Comparison of ENCODE assay signal across 1 cellular context in genomic region chr14:76024211-76024907, GRCh38.
TF ChIP-seq lines count a peak whose summit lies in the region.

No MANE protein-coding gene starts in this region.

TF ChIP-seq in GM23338, 12 proteins besides CTCF, POLR2A, EP300 and RAD21 (continued from another document):
- no peak for TF ChIP-seq ZNF462 (CRISPR knock-in tag; IDR thresholded peaks at IDR 0.05)
- TF ChIP-seq ZNF114 (CRISPR knock-in tag; IDR thresholded peaks at IDR 0.05): no peak
- TF ChIP-seq JUNB (IDR thresholded peaks at IDR 0.05; ENCODE audit: unreplicated experiment): no peak
- no peak for TF ChIP-seq NANOG (IDR thresholded peaks at IDR 0.05; ENCODE audit: borderline replicate concordance)
- no peak for TF ChIP-seq STAT1 (IDR thresholded peaks at IDR 0.05; ENCODE audit: unreplicated experiment)
- TF ChIP-seq REST (IDR thresholded peaks at IDR 0.05; ENCODE audit: unreplicated experiment): no peak
- no peak for TF ChIP-seq ETS1 (IDR thresholded peaks at IDR 0.05)
- no peak for TF ChIP-seq ZNF331 (CRISPR knock-in tag; IDR thresholded peaks at IDR 0.05; ENCODE audit: low read depth)
